In genomic region chr9:5459289-5459829, GRCh38 we compare ENCODE assay signal across 11 cellular contexts. TPM values are rescaled to one million over a fixed set of nuclear protein-coding genes. Genes with fewer than 3 reads are reported as not detected.
DNase-seq lines count a peak whose midpoint lies in the region; ATAC-seq and TF ChIP-seq lines count a peak whose summit lies in the region.
"Had no signal": no experiment of that assay in that cellular context is flagged by ENCODE, and none has a peak within 500 bp of the region (broad histone marks: within the 10 kb centered on the region; RNA-seq: fewer than 3 reads in every experiment).

No MANE protein-coding gene starts in this region.

- no peak for TF ChIP-seq EP300 in suprapubic skin (IDR thresholded peaks at IDR 0.05)

- H3K27me3 Mint-ChIP-seq in activated B cell treated with CpG ODN at 0.5 μM for 24 hours = no peaks in the 10 kb centered on the region

- H3K36me3 ChIP-seq in mucosa of descending colon (ENCODE audit: low read depth) (no peaks in the 10 kb centered on the region), A673 (ENCODE audit: insufficient read depth, low read length, poor library complexity, severe bottlenecking) (no peaks in the 10 kb centered on the region), suprapubic skin (peaks cover 2% of the 10 kb centered on the region)

- H3K27ac Mint-ChIP-seq in activated B cell treated with CpG ODN at 0.5 μM for 24 hours = peak overlapping the region; percentile 67

- peak overlapping the region; percentile 20 for H3K4me3 Mint-ChIP-seq in activated B cell treated with CpG ODN at 0.5 μM for 24 hours
- H3K4me3 Mint-ChIP-seq: neural crest cell had no signal

- peak; percentile 28 for DNase-seq in DMS53 (lab: John Stamatoyannopoulos, UW)
- no peak for DNase-seq in DMS53 treated with DMSO at 0.1 percent for 48 hours (lab: John Stamatoyannopoulos, UW; ENCODE audit: unreplicated experiment)
- DNase-seq in activated B cell treated with CpG ODN at 0.5 μM for 24 hours = no peak
- DNase-seq in mucosa of descending colon = no peak
- no peak for DNase-seq in A673 (ENCODE audit: low spot score)
- no peak for DNase-seq in iPS-NIHi11 (ENCODE audit: low spot score)
- DNase-seq in suprapubic skin (ENCODE audit: low spot score in 2 of 2) = no peak
- DNase-seq: substantia nigra had no signal

- BruUV-seq in A673 (replicated peaks; lab: Mats Ljungman, UMichigan) = no TSS peak

- H3K27me3 ChIP-seq in A673 (replicated peaks; ENCODE audit: insufficient read depth, low read depth, low read length, poor library complexity) = no peaks in the 10 kb centered on the region
- no peaks in the 10 kb centered on the region for H3K27me3 ChIP-seq in suprapubic skin

- CTCF ChIA-PET in activated B cell treated with CpG ODN at 0.5 μM for 24 hours (lab: Charles Lee) = interaction anchor here (0.9 kb wide), 1 partner anchor 9 kb away, joined by 5 read pairs; the partner anchor contains the start of gene CD274
- CTCF ChIA-PET in A673 (lab: Charles Lee) = no interaction called here

- 85% methylated on average over 4 of the region's 4 CpGs for WGBS in suprapubic skin

- H3K4me1 ChIP-seq in mucosa of descending colon (ENCODE audit: low read depth) (no peaks in the 10 kb centered on the region), A673 (ENCODE audit: insufficient read depth, low read length, poor library complexity, severe bottlenecking) (no peaks in the 10 kb centered on the region), suprapubic skin (no peaks in the 10 kb centered on the region)

- no peaks in the 10 kb centered on the region for H3K9me3 ChIP-seq in mucosa of descending colon
- no peaks in the 10 kb centered on the region for H3K9me3 ChIP-seq in A673 (ENCODE audit: low read depth, low read length, poor library complexity, severe bottlenecking)
- no peaks in the 10 kb centered on the region for H3K9me3 ChIP-seq in suprapubic skin

- intact Hi-C loops in activated B cell treated with CpG ODN at 0.5 μM for 24 hours (cut with micrococcal nuclease) = no loop called here
- intact Hi-C loops in mucosa of descending colon (cut with DNase I, micrococcal nuclease) = loop anchor here in 1 of 2 donors (10.0 kb wide), 1 partner anchor 135 kb away; no protein-coding TSS in a partner anchor
- intact Hi-C loops in A673 (cut with micrococcal nuclease; ENCODE audit: unreplicated experiment) = no loop called here

- POLR2A ChIA-PET in activated B cell treated with CpG ODN at 0.5 μM for 24 hours (lab: Charles Lee) (interaction anchor here (0.8 to 2.9 kb wide), 7 partner anchors 9 to 130 kb away, joined by 3 to 22 read pairs (median 11); partner anchors contain the start of genes CD274, PDCD1LG2 and PLGRKT), A673 (lab: Charles Lee; ENCODE audit: low non-redundant PET) (no interaction called here)

- TF ChIP-seq CTCF in activated B cell treated with CpG ODN at 0.5 μM for 24 hours (IDR thresholded peaks at IDR 0.05) = no peak
- TF ChIP-seq CTCF in mucosa of descending colon (IDR thresholded peaks at IDR 0.05) = no peak
- TF ChIP-seq CTCF in A673 (conservative IDR thresholded peaks at IDR 0.05; ENCODE audit: low read depth, low read length) = no peak
- no peak for TF ChIP-seq CTCF in suprapubic skin (IDR thresholded peaks at IDR 0.05)

- peak; percentile 68 for ATAC-seq in HG02798 (IDR thresholded peaks at IDR 0.05; ENCODE audit: poor library complexity, unreplicated experiment)
- ATAC-seq in activated B cell treated with CpG ODN at 0.5 μM for 24 hours (ENCODE audit: low read depth) = peak; percentile 32
- peak; percentile 54 for ATAC-seq in mucosa of descending colon

- H3K4me1 Mint-ChIP-seq in activated B cell treated with CpG ODN at 0.5 μM for 24 hours = peaks cover 46% of the 10 kb centered on the region
- H3K4me1 Mint-ChIP-seq: neural crest cell had no signal

- no peak for TF ChIP-seq POLR2A in suprapubic skin (IDR thresholded peaks at IDR 0.05)

- no peak overlapping the region for H3K27ac ChIP-seq in A673 (ENCODE audit: low read depth, low read length, poor library complexity, severe bottlenecking)
- H3K27ac ChIP-seq in suprapubic skin = no peak overlapping the region
- H3K27ac ChIP-seq: 22Rv1 had no signal

- H3K4me3 ChIP-seq in mucosa of descending colon (no peak overlapping the region), A673 (ENCODE audit: low read depth, low read length, poor library complexity, severe bottlenecking) (no peak overlapping the region), suprapubic skin (no peak overlapping the region)

- H3K36me3 Mint-ChIP-seq in activated B cell treated with CpG ODN at 0.5 μM for 24 hours (ENCODE audit: low read depth) = peaks cover 75% of the 10 kb centered on the region

- H3K9me3 Mint-ChIP-seq in activated B cell treated with CpG ODN at 0.5 μM for 24 hours = no peaks in the 10 kb centered on the region
- H3K9me3 Mint-ChIP-seq: neural crest cell had no signal

RNA-seq across cellular contexts. Expression of gene CD274, which starts 9.0 kb away (rescaled TPM):
- total RNA-seq in activated B cell treated with CpG ODN at 0.5 μM for 24 hours (47.4 and 48.9 TPM in 2 replicates), mucosa of descending colon (1 to 10 TPM; 2.6 to 5.4 (median 3.4) TPM), A673 (2021) (0.33 and 0.62 TPM in 2 replicates), suprapubic skin (1 to 10 TPM in 1 of 4 donors, under 1 TPM in 2, not detected in 1; 0.15 to 1.6 (median 0.64) TPM)
- total RNA-seq: neural crest cell had no signal

RNA-seq across cellular contexts. Expression of gene PLGRKT, which starts 21.6 kb away (rescaled TPM):
- 57.1 and 59.7 TPM in 2 replicates for total RNA-seq in activated B cell treated with CpG ODN at 0.5 μM for 24 hours
- 10 to 100 TPM; 34.0 to 67.1 (median 53.0) TPM for total RNA-seq in mucosa of descending colon
- total RNA-seq in A673 (2021) = 30.9 and 38.4 TPM in 2 replicates
- total RNA-seq in suprapubic skin = 10 to 100 TPM in 3 of 4 donors, 1 to 10 TPM in 1; 6.9 to 18.5 (median 13.4) TPM

RNA-seq across cellular contexts. Expression of gene PDCD1LG2, which starts 51.0 kb away (rescaled TPM):
- 2.1 and 2.8 TPM in 2 replicates for total RNA-seq in activated B cell treated with CpG ODN at 0.5 μM for 24 hours
- 1 to 10 TPM in 1 of 3 donors, under 1 TPM in 2; 0.20 to 1.2 (median 0.63) TPM for total RNA-seq in mucosa of descending colon
- 0.37 and 0.47 TPM in 2 replicates for total RNA-seq in A673 (2021)
- total RNA-seq in suprapubic skin = 1 to 10 TPM in 2 of 4 donors, under 1 TPM in 2; 0.49 to 2.2 (median 0.99) TPM
- total RNA-seq: neural crest cell had no signal
